ENCODE assay signal across 8 cellular contexts in genomic region chr16:424033-424622, GRCh38. TPM values are rescaled to one million over a fixed set of nuclear protein-coding genes. Genes with fewer than 3 reads are reported as not detected.
A peak's percentile ranks its signal among the peaks of the same experiment; 100 is the strongest.
DNase-seq lines count a peak whose midpoint lies in the region; ATAC-seq and TF ChIP-seq lines count a peak whose summit lies in the region.

No MANE protein-coding gene starts in this region.

- no peak for TF ChIP-seq RAD21 in Ishikawa (IDR thresholded peaks at IDR 0.05; ENCODE audit: low read depth)

- H3K4me1 Mint-ChIP-seq in CD14-positive monocyte, result peaks cover 26% of the 10 kb centered on the region

- TF ChIP-seq EP300 in Ishikawa (IDR thresholded peaks at IDR 0.05; ENCODE audit: borderline replicate concordance), result no peak

- DNase-seq in CD14-positive monocyte (ENCODE audit: low spot score), result no peak
- peak; percentile 99 for DNase-seq in amniotic epithelial cell (ENCODE audit: low read depth)
- DNase-seq in left cardiac atrium, result peak; percentile 79
- DNase-seq in pulmonary artery endothelial cell (ENCODE audit: low read depth, low spot score), result peak; percentile 87
- DNase-seq in germinal center (ENCODE audit: low spot score), result no peak
- no peak for DNase-seq in activated CD4-positive, alpha-beta T cell treated with anti-CD3 and anti-CD28 coated beads for 48 hours

- H3K36me3 Mint-ChIP-seq in CD14-positive monocyte, result peaks cover 7% of the 10 kb centered on the region in 2 donors

- H3K27ac Mint-ChIP-seq in CD14-positive monocyte, result peak overlapping the region in 3 of 7 donors; percentile 5 to 68 (median 19)

- peak overlapping the region; percentile 85 to 95 for H3K4me3 Mint-ChIP-seq in CD14-positive monocyte

- intact Hi-C loops in CD14-positive monocyte (cut with micrococcal nuclease), result no loop called here
- intact Hi-C loops in left cardiac atrium (cut with DNase I), result no loop called here

- peak; percentile 79 to 85 for ATAC-seq in left cardiac atrium
- ATAC-seq in GM18517 (IDR thresholded peaks at IDR 0.05; ENCODE audit: unreplicated experiment), result no peak

- H3K27me3 Mint-ChIP-seq in CD14-positive monocyte (ENCODE audit: low read depth in 3 of 3), result peaks cover 31 to 43% (median 43%) of the 10 kb centered on the region in 3 donors

- peaks cover 0 to 9% (median 0%) of the 10 kb centered on the region in 7 donors for H3K9me3 Mint-ChIP-seq in CD14-positive monocyte

- TF ChIP-seq CTCF in CD14-positive monocyte (IDR thresholded peaks at IDR 0.05), result no peak

TF ChIP-seq in Ishikawa, 13 proteins besides CTCF, POLR2A, EP300 and RAD21:
- TF ChIP-seq CEBPB (IDR thresholded peaks at IDR 0.05) (0 out of 2 replicates have a peak, but pooled peaks have one; percentile 52), TCF12 (IDR thresholded peaks at IDR 0.05; ENCODE audit: low read depth) (no peak), YY1 (IDR thresholded peaks at IDR 0.05; ENCODE audit: low read depth) (no peak)

RNA-seq across cellular contexts. Expression of gene RAB11FIP3, which starts 1.3 kb away (rescaled TPM):
- polyA plus RNA-seq in CD14-positive monocyte, result under 1 TPM; 0.37 to 0.49 TPM
- total RNA-seq in left cardiac atrium, result 10 to 100 TPM; 24.2 to 38.1 TPM
- 27.7 and 33.3 TPM in 2 replicates for total RNA-seq in pulmonary artery endothelial cell

RNA-seq across cellular contexts. Expression of gene DECR2, which starts 22.4 kb away (rescaled TPM):
- polyA plus RNA-seq in CD14-positive monocyte, result 1 to 10 TPM; 5.7 to 8.7 TPM
- 10 to 100 TPM in 1 of 2 donors, 1 to 10 TPM in 1; 8.9 to 15.9 TPM for total RNA-seq in left cardiac atrium
- 10.5 and 19.4 TPM in 2 replicates for total RNA-seq in pulmonary artery endothelial cell

RNA-seq across cellular contexts. Expression of gene NME4, which starts 27.1 kb away (rescaled TPM):
- 10 to 100 TPM; 26.9 to 31.4 TPM for polyA plus RNA-seq in CD14-positive monocyte
- total RNA-seq in left cardiac atrium (10 to 100 TPM; 45.3 to 71.1 TPM), pulmonary artery endothelial cell (42.2 and 87.8 TPM in 2 replicates)

RNA-seq across cellular contexts. Expression of gene PGAP6, which starts 42.4 kb away (rescaled TPM):
- 10 to 100 TPM; 18.2 to 39.8 TPM for polyA plus RNA-seq in CD14-positive monocyte
- 10 to 100 TPM; 27.3 to 33.5 TPM for total RNA-seq in left cardiac atrium
- 81.1 and 102 TPM in 2 replicates for total RNA-seq in pulmonary artery endothelial cell

RNA-seq across cellular contexts. Expression of gene MRPL28, which starts 53.8 kb away (rescaled TPM):
- polyA plus RNA-seq in CD14-positive monocyte, result 10 to 100 TPM; 88.1 to 88.5 TPM
- total RNA-seq in left cardiac atrium (10 to 100 TPM; 63.2 to 63.4 TPM), pulmonary artery endothelial cell (113 and 131 TPM in 2 replicates)

Comparison
In these comparisons a context has a peak if more than half of its experiments do, and no peak if none do; other contexts are left out.
1. DNase-seq: peak in amniotic epithelial cell (single experiment), left cardiac atrium (single experiment) and pulmonary artery endothelial cell (single experiment); none in CD14-positive monocyte (single experiment), germinal center (single experiment) and activated CD4-positive, alpha-beta T cell treated with anti-CD3 and anti-CD28 coated beads for 48 hours (single experiment).